ENCODE assay signal across 9 cellular contexts in genomic region chr11:62922653-62923371, GRCh38. TPM values are rescaled to one million over a fixed set of nuclear protein-coding genes. Genes with fewer than 3 reads are reported as not detected.
DNase-seq lines count a peak whose midpoint lies in the region; ATAC-seq, FAIRE-seq and TF ChIP-seq lines count a peak whose summit lies in the region.
"Had no signal": no experiment of that assay in that cellular context is flagged by ENCODE, and none has a peak within 500 bp of the region (broad histone marks: within the 10 kb centered on the region; RNA-seq: fewer than 3 reads in every experiment).

No MANE protein-coding gene starts in this region.

- peak overlapping the region; percentile 28; the same call in 1 of the 2 replicates for H2AFZ ChIP-seq in GM12878 (ENCODE audit: control insufficient read depth, low read depth, low read length)

- SMC1A ChIA-PET in GM12878 (lab: Charles Lee; ENCODE audit: uncharacterized antibody, unreplicated experiment): interaction anchor here (1.5 kb wide), 1 partner anchor 17 kb away, joined by 8 read pairs; no protein-coding TSS in a partner anchor

- POLR2A ChIA-PET in BJ (lab: Charles Lee): no interaction called here
- POLR2A ChIA-PET in GM12878 (lab: Charles Lee): interaction anchor here (0.6 to 1.1 kb wide), 2 partner anchors 17 to 1282 kb away, joined by 3 read pairs; no protein-coding TSS in a partner anchor

- H3K4me3 ChIP-seq in BJ (ENCODE audit: low read depth, low read length) (no peak overlapping the region), GM12878 (no peak overlapping the region)

- TF ChIP-seq CTCF in BJ (IDR thresholded peaks at IDR 0.05; ENCODE audit: insufficient read depth, low read depth, low read length): peak; percentile 37; the same call in 1 of the 2 replicates
- peak; percentile 31 to 57 (median 45) for TF ChIP-seq CTCF in GM12878 (IDR thresholded peaks at IDR 0.05 in 2 of 3, conservative IDR thresholded peaks at IDR 0.05 in 1 of 3; ENCODE audit: control insufficient read depth in 2 of 3, extremely low read depth in 1 of 3, insufficient read depth in 1 of 3, low read depth in 3 of 3, low read length in 3 of 3)

- peaks cover 25 to 38% of the 10 kb centered on the region in 2 donors for H3K27me3 Mint-ChIP-seq in natural killer cell treated with Interleukin-12 subunit alpha and Interleukin-12 subunit beta and Interleukin-15 and Interleukin-18, amount 100 ng/mL, for 72 hours
- H3K27me3 Mint-ChIP-seq in activated T-helper 2 cell treated with anti-CD3 and anti-CD28 coated beads, Interferon-gamma antibody, Interleukin-2, Interleukin-4, amounts not matched to agents 10 μg/mL and 5 μg/mL and 100 μg/mL, durations not matched to agents 14 hours and 24 hours and 36 hours (ENCODE audit: low read depth): peaks cover 73% of the 10 kb centered on the region

- intact Hi-C loops in GM12878 (cut with micrococcal nuclease; ENCODE audit: unreplicated experiment): no loop called here
- intact Hi-C loops in activated T-helper 2 cell treated with anti-CD3 and anti-CD28 coated beads, Interferon-gamma antibody, Interleukin-2, Interleukin-4, amounts not matched to agents 10 μg/mL and 5 μg/mL and 100 μg/mL, durations not matched to agents 14 hours and 24 hours and 36 hours (cut with micrococcal nuclease): loop anchor here (10.0 kb wide), 1 partner anchor 1418 kb away; the partner anchor contains the start of gene LRRC10B

- no peak overlapping the region for H3K27ac Mint-ChIP-seq in natural killer cell treated with Interleukin-12 subunit alpha and Interleukin-12 subunit beta and Interleukin-15 and Interleukin-18, amount 100 ng/mL, for 72 hours
- H3K27ac Mint-ChIP-seq in activated T-helper 2 cell treated with anti-CD3 and anti-CD28 coated beads, Interferon-gamma antibody, Interleukin-2, Interleukin-4, amounts not matched to agents 10 μg/mL and 5 μg/mL and 100 μg/mL, durations not matched to agents 14 hours and 24 hours and 36 hours: no peak overlapping the region

- H3K4me3 Mint-ChIP-seq in natural killer cell treated with Interleukin-12 subunit alpha and Interleukin-12 subunit beta and Interleukin-15 and Interleukin-18, amount 100 ng/mL, for 72 hours: peak overlapping the region; percentile 13
- H3K4me3 Mint-ChIP-seq in activated T-helper 2 cell treated with anti-CD3 and anti-CD28 coated beads, Interferon-gamma antibody, Interleukin-2, Interleukin-4, amounts not matched to agents 10 μg/mL and 5 μg/mL and 100 μg/mL, durations not matched to agents 14 hours and 24 hours and 36 hours (ENCODE audit: low read depth): no peak overlapping the region

- H3K9ac ChIP-seq in GM12878 (ENCODE audit: control insufficient read depth, insufficient read depth, low read length): no peak overlapping the region

- TF ChIP-seq RAD21 in Ishikawa (IDR thresholded peaks at IDR 0.05; ENCODE audit: low read depth) (peak; percentile 67), GM12878 (IDR thresholded peaks at IDR 0.05; ENCODE audit: insufficient read depth, low read depth, low read length) (peak; percentile 28; the same call in 1 of the 2 replicates)

- CTCF ChIA-PET in BJ (lab: Yijun Ruan, JAX): interaction anchor here (1.6 to 7.1 kb wide), 2 partner anchors 17 to 100 kb away, joined by 7 to 40 read pairs; no protein-coding TSS in a partner anchor
- CTCF ChIA-PET in GM12878 (lab: Yijun Ruan, JAX): interaction anchor here (0.6 to 7.1 kb wide), 5 partner anchors 14 to 528 kb away, joined by 3 to 45 read pairs (median 9); no protein-coding TSS in a partner anchor

- H3K36me3 Mint-ChIP-seq in natural killer cell treated with Interleukin-12 subunit alpha and Interleukin-12 subunit beta and Interleukin-15 and Interleukin-18, amount 100 ng/mL, for 72 hours: no peaks in the 10 kb centered on the region
- no peaks in the 10 kb centered on the region for H3K36me3 Mint-ChIP-seq in activated T-helper 2 cell treated with anti-CD3 and anti-CD28 coated beads, Interferon-gamma antibody, Interleukin-2, Interleukin-4, amounts not matched to agents 10 μg/mL and 5 μg/mL and 100 μg/mL, durations not matched to agents 14 hours and 24 hours and 36 hours (ENCODE audit: low read depth)

- no peak overlapping the region for H3K27ac ChIP-seq in GM12878 (ENCODE audit: control insufficient read depth, insufficient read depth)
- H3K27ac ChIP-seq: right atrium auricular region had no signal

- no peak for TF ChIP-seq POLR2A in GM12878 (IDR thresholded peaks at IDR 0.05; ENCODE audit: low read depth, low read length)

- H3K36me3 ChIP-seq in BJ (ENCODE audit: control insufficient read depth, insufficient read depth, low read length): no peaks in the 10 kb centered on the region
- no peaks in the 10 kb centered on the region for H3K36me3 ChIP-seq in GM12878 (ENCODE audit: control insufficient read depth in 2 of 2, insufficient read depth in 2 of 2, low read length in 1 of 2)
- H3K36me3 ChIP-seq: right atrium auricular region had no signal

- DNase-seq in BJ (ENCODE audit: low read depth): no peak
- DNase-seq in GM12878 (ENCODE audit: low read depth, low spot score): no peak
- no peak for DNase-seq in natural killer cell treated with Interleukin-12 subunit alpha and Interleukin-12 subunit beta and Interleukin-15 and Interleukin-18, amount 100 ng/mL, for 72 hours (ENCODE audit: low spot score)
- DNase-seq in NCI-H526 treated with DMSO at 0.1 percent for 48 hours (lab: John Stamatoyannopoulos, UW): no peak
- DNase-seq in activated T-helper 2 cell treated with anti-CD3 and anti-CD28 coated beads, Interferon-gamma antibody, Interleukin-2, Interleukin-4, amounts not matched to agents 10 μg/mL and 5 μg/mL and 100 μg/mL, durations not matched to agents 14 hours and 24 hours and 36 hours (ENCODE audit: low spot score): no peak

- peaks cover 19% of the 10 kb centered on the region for H3K4me1 ChIP-seq in GM12878 (ENCODE audit: control insufficient read depth, insufficient read depth, low read length)

- RAD21 ChIA-PET in GM12878 (lab: Charles Lee; ENCODE audit: unreplicated experiment): interaction anchor here (1.1 to 1.3 kb wide), 2 partner anchors 13 to 16 kb away, joined by 3 to 5 read pairs; no protein-coding TSS in a partner anchor

- H3K9me3 ChIP-seq in GM12878 (replicated peaks; ENCODE audit: control insufficient read depth, insufficient read depth, low read length): no peaks in the 10 kb centered on the region
- H3K9me3 ChIP-seq: right atrium auricular region had no signal

- WGBS in GM12878 (ENCODE audit: insufficient coverage, insufficient replicate concordance, low lambda C conversion rate, missing lambda C conversion rate): under 1% methylated on average over 21 of the region's 22 CpGs

- no peaks in the 10 kb centered on the region for H3K9me3 Mint-ChIP-seq in natural killer cell treated with Interleukin-12 subunit alpha and Interleukin-12 subunit beta and Interleukin-15 and Interleukin-18, amount 100 ng/mL, for 72 hours
- no peaks in the 10 kb centered on the region for H3K9me3 Mint-ChIP-seq in activated T-helper 2 cell treated with anti-CD3 and anti-CD28 coated beads, Interferon-gamma antibody, Interleukin-2, Interleukin-4, amounts not matched to agents 10 μg/mL and 5 μg/mL and 100 μg/mL, durations not matched to agents 14 hours and 24 hours and 36 hours

- ATAC-seq in GM12878 (peak; percentile 73), GM21423 (IDR thresholded peaks at IDR 0.05; ENCODE audit: unreplicated experiment) (no peak), HG03442 (IDR thresholded peaks at IDR 0.05; ENCODE audit: unreplicated experiment) (no peak)
- no peak for ATAC-seq in natural killer cell treated with Interleukin-12 subunit alpha and Interleukin-12 subunit beta and Interleukin-15 and Interleukin-18, amount 100 ng/mL, for 72 hours

- H3K4me1 Mint-ChIP-seq in natural killer cell treated with Interleukin-12 subunit alpha and Interleukin-12 subunit beta and Interleukin-15 and Interleukin-18, amount 100 ng/mL, for 72 hours (ENCODE audit: low read depth in 2 of 2): peaks cover 0 to 14% of the 10 kb centered on the region in 2 donors
- H3K4me1 Mint-ChIP-seq in activated T-helper 2 cell treated with anti-CD3 and anti-CD28 coated beads, Interferon-gamma antibody, Interleukin-2, Interleukin-4, amounts not matched to agents 10 μg/mL and 5 μg/mL and 100 μg/mL, durations not matched to agents 14 hours and 24 hours and 36 hours (ENCODE audit: low read depth): peaks cover 9% of the 10 kb centered on the region

- in situ Hi-C loops in GM12878 (cut with MboI): no loop called here

- no peak for FAIRE-seq in GM12878 (lab: Jason Lieb, UNC)

- TF ChIP-seq EP300 in Ishikawa (IDR thresholded peaks at IDR 0.05; ENCODE audit: borderline replicate concordance) (no peak), GM12878 (IDR thresholded peaks at IDR 0.05; ENCODE audit: borderline replicate concordance in 1 of 2, control insufficient read depth in 1 of 2, low read depth in 2 of 2, low read length in 2 of 2) (no peak)

- H3K27me3 ChIP-seq in BJ (ENCODE audit: control insufficient read depth, insufficient read depth, low read length) (peaks cover 19% of the 10 kb centered on the region), GM12878 (replicated peaks in 1 of 2; ENCODE audit: control insufficient read depth in 2 of 2, insufficient read depth in 2 of 2, low read length in 1 of 2) (peaks cover 12 to 20% of the 10 kb centered on the region in 2 experiments)

- BruUV-seq in GM12878 (replicated peaks; lab: Mats Ljungman, UMichigan): no TSS peak

- no peaks in the 10 kb centered on the region for H3K79me2 ChIP-seq in GM12878 (ENCODE audit: control insufficient read depth, insufficient read depth, low read length)

- peak overlapping the region; percentile 70 for H3K4me2 ChIP-seq in GM12878 (ENCODE audit: control insufficient read depth, insufficient read depth)

- H4K20me1 ChIP-seq in GM12878 (ENCODE audit: control insufficient read depth, insufficient read depth): no peaks in the 10 kb centered on the region

RNA-seq across cellular contexts. Expression of gene CHRM1, which starts 1.6 kb away (rescaled TPM):
- polyA plus RNA-seq in BJ (2011; rRNA removed) (not detected in 2 replicates), GM12878 (2011; rRNA removed) (not detected in 2 replicates), GM12878 (2014; fragmentation: Illumina TruSeq; extraction: Trizol) (not detected in 2 replicates), GM12878 (2014; fragmentation: Nextera tagmentation; extraction: Ambion mirVana) (not detected), GM12878 (2014; rRNA removed) (not detected in 2 replicates), GM12878 (2016; fragmentation: Nextera tagmentation; extraction: Ambion mirVana) (not detected)
- not detected in 2 replicates for polyA minus RNA-seq in BJ (2011; rRNA and poly(A)+ RNA removed)
- total RNA-seq in GM12878 (2013; cell fraction: nucleolus; rRNA removed): not detected in 2 replicates
- total RNA-seq in GM12878 (2014; rRNA removed) (not detected in 2 replicates), GM12878 (2014; rRNA removed; fragmentation: Illumina TruSeq; extraction: Trizol) (not detected in 2 replicates), GM12878 (2021) (not detected in 2 replicates)
- not detected for polyA plus RNA-seq in GM12878 (2011; ENCODE audit: low read depth)
- polyA plus RNA-seq in GM12878 (2011; cell fraction: cytosol; rRNA removed): not detected in 2 replicates
- polyA plus RNA-seq in GM12878 (2011; cell fraction: nucleus; rRNA removed): not detected in 2 replicates
- not detected in 2 replicates for polyA plus RNA-seq in GM12878 (2012)
- polyA minus RNA-seq in GM12878 (2011; rRNA and poly(A)+ RNA removed): not detected in 2 replicates
- not detected in 2 replicates for polyA minus RNA-seq in GM12878 (2011; cell fraction: cytosol; rRNA and poly(A)+ RNA removed)
- not detected in 2 replicates for polyA minus RNA-seq in GM12878 (2011; cell fraction: nucleus; rRNA and poly(A)+ RNA removed)
- total RNA-seq in natural killer cell treated with Interleukin-12 subunit alpha and Interleukin-12 subunit beta and Interleukin-15 and Interleukin-18, amount 100 ng/mL, for 72 hours: not detected
- total RNA-seq in activated T-helper 2 cell treated with anti-CD3 and anti-CD28 coated beads, Interferon-gamma antibody, Interleukin-2, Interleukin-4, amounts not matched to agents 10 μg/mL and 5 μg/mL and 100 μg/mL, durations not matched to agents 14 hours and 24 hours and 36 hours: not detected in 2 replicates
- total RNA-seq: right atrium auricular region had no signal

RNA-seq across cellular contexts. Expression of gene SLC3A2, which starts 42.1 kb away (rescaled TPM):
- polyA plus RNA-seq in BJ (2011; rRNA removed) (394 and 535 TPM in 2 replicates), GM12878 (2011; rRNA removed) (127 and 134 TPM in 2 replicates), GM12878 (2014; fragmentation: Illumina TruSeq; extraction: Trizol) (79.7 and 80.9 TPM in 2 replicates), GM12878 (2014; fragmentation: Nextera tagmentation; extraction: Ambion mirVana) (10 to 100 TPM in 1 of 2 experiments, 1 to 10 TPM in 1; 6.9 to 17.0 TPM), GM12878 (2014; rRNA removed) (98.0 and 105 TPM in 2 replicates), GM12878 (2016; fragmentation: Nextera tagmentation; extraction: Ambion mirVana) (100 to 1,000 TPM; 148 to 158 TPM)
- 156 and 232 TPM in 2 replicates for polyA minus RNA-seq in BJ (2011; rRNA and poly(A)+ RNA removed)
- total RNA-seq in GM12878 (2013; cell fraction: nucleolus; rRNA removed): 136 and 176 TPM in 2 replicates
- total RNA-seq in GM12878 (2014; rRNA removed) (143 and 147 TPM in 2 replicates), GM12878 (2014; rRNA removed; fragmentation: Illumina TruSeq; extraction: Trizol) (72.2 and 79.6 TPM in 2 replicates), GM12878 (2021) (113 and 114 TPM in 2 replicates)
- polyA plus RNA-seq in GM12878 (2011; ENCODE audit: low read depth): 90.7 TPM
- polyA plus RNA-seq in GM12878 (2011; cell fraction: cytosol; rRNA removed): 156 and 165 TPM in 2 replicates
- 299 and 395 TPM in 2 replicates for polyA plus RNA-seq in GM12878 (2011; cell fraction: nucleus; rRNA removed)
- polyA plus RNA-seq in GM12878 (2012): 117 and 182 TPM in 2 replicates
- polyA minus RNA-seq in GM12878 (2011; rRNA and poly(A)+ RNA removed): 78.4 and 115 TPM in 2 replicates
- polyA minus RNA-seq in GM12878 (2011; cell fraction: cytosol; rRNA and poly(A)+ RNA removed): 83.3 and 96.2 TPM in 2 replicates
- polyA minus RNA-seq in GM12878 (2011; cell fraction: nucleus; rRNA and poly(A)+ RNA removed): 89.7 and 103 TPM in 2 replicates
- 100 to 1,000 TPM; 234 to 307 TPM for total RNA-seq in natural killer cell treated with Interleukin-12 subunit alpha and Interleukin-12 subunit beta and Interleukin-15 and Interleukin-18, amount 100 ng/mL, for 72 hours
- 245 and 286 TPM in 2 replicates for total RNA-seq in activated T-helper 2 cell treated with anti-CD3 and anti-CD28 coated beads, Interferon-gamma antibody, Interleukin-2, Interleukin-4, amounts not matched to agents 10 μg/mL and 5 μg/mL and 100 μg/mL, durations not matched to agents 14 hours and 24 hours and 36 hours
